Comparison of ENCODE assay signal across 16 cellular contexts in genomic region chr20:57736738-57737347, GRCh38.
"Had no signal": no experiment of that assay in that cellular context is flagged by ENCODE, and none has a peak within 500 bp of the region (broad histone marks: within the 10 kb centered on the region; RNA-seq: fewer than 3 reads in every experiment).

No MANE protein-coding gene starts in this region.

- H3K9me3 ChIP-seq: colonic mucosa, spleen, upper lobe of left lung had no signal

- ATAC-seq: activated CD8-positive, alpha-beta memory T cell treated with anti-CD3 and anti-CD28 coated beads, Interleukin-2, amount 10 ng/mL, durations not matched to agents 7 days and 5 days; foreskin keratinocyte; right cardiac atrium; stimulated activated naive B cell treated with anti-CD40 and anti-IgM and Interleukin-4, amounts not matched to agents 10 μg/mL and 1 μg/mL and 100 μg/mL, for 72 hours had no signal

- H3K4me1 ChIP-seq: colonic mucosa, foreskin keratinocyte, spleen, upper lobe of left lung had no signal

- H3K27ac ChIP-seq: colonic mucosa, foreskin keratinocyte, spleen, upper lobe of left lung had no signal

- H3K4me3 ChIP-seq: colonic mucosa, spleen, upper lobe of left lung had no signal

- DNase-seq: activated CD4-positive, alpha-beta T cell treated with anti-CD3 and anti-CD28 coated beads, Interleukin-2, amount 50 U/mL, for 48 hours; activated CD4-positive, CD25-positive, alpha-beta regulatory T cell treated with anti-CD3 and anti-CD28 coated beads, Interleukin-2, amount 50 U/mL, for 72 hours; activated CD8-positive, alpha-beta memory T cell treated with anti-CD3 and anti-CD28 coated beads, Interleukin-2, amount 10 ng/mL, durations not matched to agents 7 days and 5 days; activated effector memory CD4-positive, alpha-beta T cell treated with Interleukin-2 at 50 U/mL for 16 hours; activated T-cell treated with anti-CD3 and anti-CD28 coated beads, Interleukin-2, amount 50 U/mL, for 24 hours; caudate nucleus; colonic mucosa; foreskin keratinocyte; head of caudate nucleus; islet precursor cell; right cardiac atrium; spleen; stimulated activated CD4-positive, alpha-beta T cell treated with anti-CD3 and anti-CD28 coated beads, Interleukin-1b, Interleukin-23, amount 100 ng/mL, for 48 hours; stimulated activated naive B cell treated with anti-CD40 and anti-IgM and Interleukin-4, amounts not matched to agents 10 μg/mL and 1 μg/mL and 100 μg/mL, for 72 hours; T-helper 2 cell; upper lobe of left lung had no signal

- H3K27me3 ChIP-seq: colonic mucosa, upper lobe of left lung had no signal

- H3K36me3 ChIP-seq: colonic mucosa, spleen, upper lobe of left lung had no signal
